In the genomic region with DNA sequence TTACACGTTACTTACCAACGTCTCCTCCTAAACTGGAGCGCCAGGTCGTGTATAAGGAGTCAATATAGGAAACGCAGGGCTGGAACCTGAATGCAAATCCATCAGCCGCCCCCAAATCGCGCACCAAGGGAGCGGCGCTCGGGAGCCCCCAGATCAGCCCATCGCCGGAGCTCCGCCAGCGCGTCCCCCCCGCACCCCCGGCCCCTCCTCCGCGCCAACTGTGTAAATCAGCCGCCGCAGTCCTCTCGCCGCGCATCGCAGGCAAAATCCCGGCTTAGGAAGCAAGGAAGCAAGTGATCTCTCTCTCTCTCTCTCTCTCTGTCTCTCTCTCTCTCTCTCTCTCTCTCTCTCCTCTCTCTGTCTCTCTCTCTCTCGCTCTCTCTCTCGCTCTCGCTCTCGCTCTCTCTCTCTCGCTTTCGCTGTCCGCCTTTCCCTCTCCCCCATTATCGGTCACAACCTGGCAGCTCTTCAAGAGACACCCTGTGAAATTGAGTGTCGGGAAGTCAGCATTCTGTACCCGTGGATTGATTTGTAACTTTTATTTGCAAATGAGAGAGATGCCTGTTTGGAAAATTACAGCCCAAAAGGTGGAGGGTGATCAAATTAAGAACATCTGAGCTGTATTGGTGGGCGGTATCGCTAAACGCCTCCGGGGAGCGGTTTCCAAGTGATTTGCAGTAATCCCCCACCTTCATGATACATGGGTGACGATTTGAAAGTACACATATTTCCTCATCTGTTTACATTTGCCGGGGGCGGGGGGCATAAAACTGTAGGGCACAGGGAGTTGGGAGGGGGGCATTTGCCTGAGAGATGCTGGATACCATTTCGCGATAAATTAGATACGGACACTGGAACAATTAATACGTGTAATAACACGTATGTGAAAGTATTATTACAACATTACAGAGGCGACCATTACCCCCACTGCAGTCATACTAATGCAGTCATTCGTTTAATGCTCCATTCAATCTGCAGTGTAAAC, we compare ENCODE assay signal across 8 cellular contexts. TPM values are rescaled to one million over a fixed set of nuclear protein-coding genes. Genes with fewer than 3 reads are reported as not detected.
DNase-seq lines count a peak whose midpoint lies in the region; FAIRE-seq and TF ChIP-seq lines count a peak whose summit lies in the region.

No MANE protein-coding gene starts in this region.

- no peak for TF ChIP-seq CTCF in epithelial cell of proximal tubule (conservative IDR thresholded peaks at IDR 0.05; ENCODE audit: low read depth, low read length)

- H3K4me1 ChIP-seq in neuron (ENCODE audit: insufficient read depth, low read length) = peaks cover 47% of the 10 kb centered on the region

- no peak for FAIRE-seq in RCC 7860 (lab: Jason Lieb, UNC)

- H3K9me3 ChIP-seq in neuron (ENCODE audit: low read length) = no peaks in the 10 kb centered on the region

- H3K4me3 ChIP-seq in epithelial cell of proximal tubule (ENCODE audit: low read depth, low read length) (peak overlapping the region; percentile 28), neuron (ENCODE audit: low read length) (peak overlapping the region; percentile 56)

- H3K27me3 ChIP-seq in neuron (ENCODE audit: insufficient read depth, low read length) = peaks cover 53% of the 10 kb centered on the region

- no peaks in the 10 kb centered on the region for H3K36me3 ChIP-seq in neuron (ENCODE audit: insufficient read depth, low read length)

- DNase-seq in ELF-1 (ENCODE audit: low read depth, low spot score) = peak; percentile 11
- peak; percentile 45 to 55 for DNase-seq in NCI-H446 (lab: John Stamatoyannopoulos, UW)
- no peak for DNase-seq in epithelial cell of proximal tubule (ENCODE audit: low read depth)
- DNase-seq in NCI-H2196 (lab: John Stamatoyannopoulos, UW; ENCODE audit: unreplicated experiment) = no peak
- no peak for DNase-seq in SIG-M5 (lab: John Stamatoyannopoulos, UW)
- DNase-seq in RCC 7860 (ENCODE audit: low spot score) = no peak
- DNase-seq in NCI-H128 (lab: John Stamatoyannopoulos, UW; ENCODE audit: unreplicated experiment) = no peak

- H2AFZ ChIP-seq in neuron (ENCODE audit: low read depth, low read length) = peak overlapping the region; percentile 93

RNA-seq across cellular contexts. Expression of gene SLITRK3, which starts 0.7 kb away (rescaled TPM):
- total RNA-seq in epithelial cell of proximal tubule = not detected in 2 replicates

Comparison
In these comparisons a context has a peak if more than half of its experiments do, and no peak if none do; other contexts are left out.
1. DNase-seq: peak in ELF-1 (single experiment) and NCI-H446 (2 of 2); none in epithelial cell of proximal tubule (single experiment), NCI-H2196 (single experiment), SIG-M5 (single experiment), RCC 7860 (single experiment) and NCI-H128 (single experiment).